Comparison of ENCODE assay signal across 8 cellular contexts in genomic region chr6:6556738-6557503, GRCh38. TPM values are rescaled to one million over a fixed set of nuclear protein-coding genes. Genes with fewer than 3 reads are reported as not detected.
A peak's percentile ranks its signal among the peaks of the same experiment; 100 is the strongest.
DNase-seq lines count a peak whose midpoint lies in the region; ATAC-seq, FAIRE-seq and TF ChIP-seq lines count a peak whose summit lies in the region.

No MANE protein-coding gene starts in this region.

- H3K23ac ChIP-seq in mesenchymal stem cell (ENCODE audit: low read length in 2 of 2), result no peak overlapping the region

- TF ChIP-seq CTCF in AG10803 (conservative IDR thresholded peaks at IDR 0.05; ENCODE audit: low read length) (peak; percentile 59), GM13977 (IDR thresholded peaks at IDR 0.05; ENCODE audit: extremely low read depth, insufficient read depth, missing control alignments) (peak; percentile 87)

- H3K4me3 ChIP-seq in AG10803 (ENCODE audit: low read length) (no peak overlapping the region), mesenchymal stem cell (ENCODE audit: insufficient read depth in 1 of 2, low read depth in 1 of 2, low read length in 2 of 2) (no peak overlapping the region)

- H4K91ac ChIP-seq in mesenchymal stem cell (ENCODE audit: low read length), result no peak overlapping the region

- no peak overlapping the region for H2BK120ac ChIP-seq in mesenchymal stem cell (ENCODE audit: low read depth, low read length)

- H3K79me1 ChIP-seq in mesenchymal stem cell (replicated peaks; ENCODE audit: low read length, poor library complexity, severe bottlenecking), result no peaks in the 10 kb centered on the region

- 36% methylated on average over 9 of the region's 10 CpGs for WGBS in mesenchymal stem cell

- no peak overlapping the region for H2AK5ac ChIP-seq in mesenchymal stem cell (ENCODE audit: low read length, severe bottlenecking)

- H3K4me2 ChIP-seq in mesenchymal stem cell (ENCODE audit: low read length, poor library complexity, severe bottlenecking), result no peak overlapping the region

- no peak overlapping the region for H4K8ac ChIP-seq in mesenchymal stem cell (ENCODE audit: low read length)

- in situ Hi-C loops in GM13977 (cut with MboI; ENCODE audit: low pct_unique_long_range_greater_than_20kb, low sequenced_read_pairs, unreplicated experiment), result no loop called here

- no peak overlapping the region for H2AFZ ChIP-seq in mesenchymal stem cell (ENCODE audit: low read depth, low read length)

- no peak for FAIRE-seq in urothelium cell line (lab: Jason Lieb, UNC)

- no peak overlapping the region for H2BK12ac ChIP-seq in mesenchymal stem cell (ENCODE audit: low read length in 2 of 2)

- no peak overlapping the region for H3K27ac ChIP-seq in mesenchymal stem cell (ENCODE audit: low read length, poor library complexity, severe bottlenecking)

- no peaks in the 10 kb centered on the region for H3K4me1 ChIP-seq in mesenchymal stem cell (ENCODE audit: control insufficient read depth, insufficient read depth, low read depth, low read length)

- ATAC-seq in HG02678 (IDR thresholded peaks at IDR 0.05; ENCODE audit: unreplicated experiment), result no peak

- H3K18ac ChIP-seq in mesenchymal stem cell (ENCODE audit: low read depth in 1 of 2, low read length in 2 of 2), result no peak overlapping the region

- H3K9ac ChIP-seq in mesenchymal stem cell (ENCODE audit: low read length), result peak overlapping the region; percentile 11

- no peaks in the 10 kb centered on the region for H3K9me3 ChIP-seq in mesenchymal stem cell (ENCODE audit: control insufficient read depth, low read length)

- H3K27me3 ChIP-seq in mesenchymal stem cell (ENCODE audit: control insufficient read depth in 1 of 2, insufficient read depth in 1 of 2, low read length in 2 of 2), result peaks cover 0 to 31% of the 10 kb centered on the region in 2 experiments

- H3K14ac ChIP-seq in mesenchymal stem cell (ENCODE audit: low read length in 2 of 2), result no peak overlapping the region

- H3K36me3 ChIP-seq in mesenchymal stem cell (ENCODE audit: control insufficient read depth in 1 of 2, insufficient read depth in 2 of 2, low read depth in 1 of 2, low read length in 2 of 2), result no peaks in the 10 kb centered on the region

- no peak overlapping the region for H3K4ac ChIP-seq in mesenchymal stem cell (ENCODE audit: low read depth in 1 of 2, low read length in 2 of 2)

- H2BK15ac ChIP-seq in mesenchymal stem cell (ENCODE audit: low read depth, poor library complexity, severe bottlenecking), result no peak overlapping the region

- no peak overlapping the region for H2BK5ac ChIP-seq in mesenchymal stem cell (ENCODE audit: low read depth, low read length, poor library complexity, severe bottlenecking)

- DNase-seq in AG10803 (ENCODE audit: low read depth), result peak; percentile 31
- DNase-seq in GM13977 (ENCODE audit: low spot score), result peak; percentile 52
- peak; percentile 18 for DNase-seq in NCI-H1048 (lab: John Stamatoyannopoulos, UW)
- peak; percentile 64 for DNase-seq in UCSD-AML1 (lab: John Stamatoyannopoulos, UW; ENCODE audit: unreplicated experiment)
- DNase-seq in dermis blood vessel endothelial cell, result peak; percentile 78
- peak; percentile 48 for DNase-seq in mesenchymal stem cell
- peak; percentile 64 for DNase-seq in urothelium cell line (ENCODE audit: low spot score)

RNA-seq across cellular contexts. Expression of gene LY86, which starts 31.6 kb away (rescaled TPM):
- total RNA-seq in dermis blood vessel endothelial cell, result not detected in 2 replicates
- polyA plus RNA-seq in mesenchymal stem cell (2013, experiment 1 of 2), result not detected
- polyA plus RNA-seq in mesenchymal stem cell (2013, experiment 2 of 2), result not detected

Comparison
In these comparisons a context has a peak if more than half of its experiments do, and no peak if none do; other contexts are left out.
1. DNase-seq: peak in every context shown above with its lines; median percentile 78 in dermis blood vessel endothelial cell; 64 in UCSD-AML1; 64 in urothelium cell line; 52 in GM13977; 48 in mesenchymal stem cell; 31 in AG10803; 18 in NCI-H1048.